In genomic region chr1:160836561-160836960, GRCh38 we compare ENCODE assay signal across 1 cellular context.
TF ChIP-seq lines count a peak whose summit lies in the region.

No MANE protein-coding gene starts in this region.

TF ChIP-seq in GM23338, 12 proteins besides CTCF, POLR2A, EP300 and RAD21 (continued from another document):
- TF ChIP-seq ETS1 (IDR thresholded peaks at IDR 0.05) (no peak), POLR2AphosphoS5 (IDR thresholded peaks at IDR 0.05; ENCODE audit: low read depth) (no peak), EZH2 (IDR thresholded peaks at IDR 0.05; ENCODE audit: low read depth, unreplicated experiment) (no peak), EZH2phosphoT487 (IDR thresholded peaks at IDR 0.05; ENCODE audit: unreplicated experiment) (no peak)
